8 cellular contexts compared by ENCODE assay signal in genomic region chr1:201376464-201377374, GRCh38. TPM values are rescaled to one million over a fixed set of nuclear protein-coding genes. Genes with fewer than 3 reads are reported as not detected.
DNase-seq lines count a peak whose midpoint lies in the region; ATAC-seq, FAIRE-seq and TF ChIP-seq lines count a peak whose summit lies in the region.

No MANE protein-coding gene starts in this region.

- H3K4me2 ChIP-seq in A549 = no peak overlapping the region

- H3K36me3 Mint-ChIP-seq in neural crest cell (ENCODE audit: low read depth) = no peaks in the 10 kb centered on the region

- no peak overlapping the region for H3K27ac Mint-ChIP-seq in neural crest cell (ENCODE audit: unreplicated experiment)

- POLR2A ChIA-PET in A549 (lab: Yijun Ruan, JAX) = no interaction called here

- DNase-seq in A549 (ENCODE audit: low read depth in 1 of 2, low spot score in 1 of 2) (peak; percentile 47 to 77), GM13976 (ENCODE audit: low spot score) (peak; percentile 75), NCI-H524 (lab: John Stamatoyannopoulos, UW) (peak; percentile 95 to 97), dorsolateral prefrontal cortex (no peak), neural crest cell (ENCODE audit: low read depth, low spot score) (peak; percentile 62), GOT3 (lab: John Stamatoyannopoulos, UW) (no peak)
- no peak for DNase-seq in effector memory CD4-positive, alpha-beta T cell

- H3K4me1 ChIP-seq in A549 = no peaks in the 10 kb centered on the region
- H3K4me1 ChIP-seq in effector memory CD4-positive, alpha-beta T cell (ENCODE audit: control insufficient read depth, insufficient read depth, low read length, poor library complexity, severe bottlenecking) = no peaks in the 10 kb centered on the region

- intact Hi-C loops in dorsolateral prefrontal cortex (cut with DNase I) = no loop called here

- no peak for TF ChIP-seq RAD21 in A549 (conservative IDR thresholded peaks at IDR 0.05 in 1 of 2, IDR thresholded peaks at IDR 0.05 in 1 of 2)

- H3K27me3 ChIP-seq in dorsolateral prefrontal cortex = peaks cover 0 to 11% (median 0%) of the 10 kb centered on the region in 45 donors
- no peaks in the 10 kb centered on the region for H3K27me3 ChIP-seq in effector memory CD4-positive, alpha-beta T cell (replicated peaks; ENCODE audit: control insufficient read depth, insufficient read depth, low read length, poor library complexity, severe bottlenecking)

- H3K9me3 ChIP-seq in A549 = no peaks in the 10 kb centered on the region
- H3K9me3 ChIP-seq in effector memory CD4-positive, alpha-beta T cell (ENCODE audit: control insufficient read depth, low read length) = no peaks in the 10 kb centered on the region

- no peaks in the 10 kb centered on the region for H3K4me1 Mint-ChIP-seq in neural crest cell

- no peak overlapping the region for H3K4me3 Mint-ChIP-seq in neural crest cell

- H3K27me3 Mint-ChIP-seq in neural crest cell (ENCODE audit: low read depth) = peaks cover 14% of the 10 kb centered on the region

- in situ Hi-C loops in GM13976 (cut with MboI; ENCODE audit: low sequenced_read_pairs, unreplicated experiment) = no loop called here

- no peaks in the 10 kb centered on the region for H3K9me3 Mint-ChIP-seq in neural crest cell

- FAIRE-seq in A549 (lab: Jason Lieb, UNC) = no peak

- H3K4me3 ChIP-seq in A549 = no peak overlapping the region
- peak overlapping the region in 39 of 59 donors; percentile 1 to 49 (median 21) for H3K4me3 ChIP-seq in dorsolateral prefrontal cortex
- H3K4me3 ChIP-seq in effector memory CD4-positive, alpha-beta T cell (ENCODE audit: insufficient read depth, low read depth, low read length, poor library complexity, severe bottlenecking) = no peak overlapping the region

- CTCF ChIA-PET in A549 (lab: Yijun Ruan, JAX) = interaction anchor here (0.5 to 10.1 kb wide), 7 partner anchors 8 to 1454 kb away, joined by 3 to 104 read pairs (median 8); no protein-coding TSS in a partner anchor

- TF ChIP-seq POLR2A in A549 (IDR thresholded peaks at IDR 0.05; ENCODE audit: low read length) = no peak

- TF ChIP-seq EP300 in A549 (IDR thresholded peaks at IDR 0.05) = no peak

- peak; percentile 57 to 88; a peak in 3 of 6 replicates for ATAC-seq in A549
- no peak for ATAC-seq in HG03097 (IDR thresholded peaks at IDR 0.05; ENCODE audit: low FRiP score, unreplicated experiment)

- TF ChIP-seq CTCF in A549 (IDR thresholded peaks at IDR 0.05) = peak; percentile 32
- peak; percentile 9 for TF ChIP-seq CTCF in GM13976 (IDR thresholded peaks at IDR 0.05; ENCODE audit: borderline replicate concordance, control extremely low read depth, extremely low read depth, insufficient read depth, missing control alignments)
- TF ChIP-seq CTCF in dorsolateral prefrontal cortex (IDR thresholded peaks at IDR 0.05 in 54 of 56, conservative IDR thresholded peaks at IDR 0.05 in 2 of 56; ENCODE audit: low read depth in 1 of 56, partially characterized antibody in 56 of 56) = peak in 18 of 56 donors; percentile 8 to 37 (median 19)
- TF ChIP-seq CTCF in neural crest cell (conservative IDR thresholded peaks at IDR 0.05) = peak; percentile 68

- no peaks in the 10 kb centered on the region for H3K36me3 ChIP-seq in effector memory CD4-positive, alpha-beta T cell (ENCODE audit: control insufficient read depth, insufficient read depth, low read length)

- WGBS in A549 (ENCODE audit: missing lambda C conversion rate) = 59% methylated on average over 11 of the region's 11 CpGs

- H3K27ac ChIP-seq in A549 = 0 out of 6 replicates have a peak overlapping the region, but pooled peaks of 1 of the 2 experiments have one; percentile 11
- H3K27ac ChIP-seq in dorsolateral prefrontal cortex = peak overlapping the region in 25 of 59 donors; percentile 10 to 72 (median 46)
- H3K27ac ChIP-seq in effector memory CD4-positive, alpha-beta T cell (ENCODE audit: insufficient read depth, low read length, poor library complexity, severe bottlenecking) = no peak overlapping the region

TF ChIP-seq in A549, 52 proteins besides CTCF, POLR2A, EP300 and RAD21:
- no peak for TF ChIP-seq MYC (IDR thresholded peaks at IDR 0.05; ENCODE audit: borderline replicate concordance, low read length)
- no peak for TF ChIP-seq NFE2L2 (conservative IDR thresholded peaks at IDR 0.05; ENCODE audit: low read length)
- peak; percentile 24 for TF ChIP-seq MAFK (IDR thresholded peaks at IDR 0.05; ENCODE audit: partially characterized antibody)

RNA-seq across cellular contexts. Expression of gene TNNT2, which starts 0.8 kb away (rescaled TPM):
- polyA plus RNA-seq in A549 (2011; rRNA removed) (not detected in 2 replicates), A549 (2017; fragmentation: RNase III; extraction: RNeasy Plus Mini Kit Qiagen cat#74134 plus additional on column Dnase treatment) (0.09 to 0.10 TPM (median 0.09 TPM) in 3 replicates)
- not detected in 2 replicates for polyA plus RNA-seq in A549 (2012; cell fraction: cytosol; rRNA removed)
- polyA plus RNA-seq in A549 (2012; cell fraction: nucleus; rRNA removed) = not detected in 2 replicates
- 0.10 TPM in 1 of 2 replicates, not detected in the other for polyA minus RNA-seq in A549 (2011; rRNA and poly(A)+ RNA removed)
- total RNA-seq in dorsolateral prefrontal cortex (10 to 100 TPM; 12.2 to 91.1 (median 35.5) TPM), neural crest cell (not detected in 2 replicates)

RNA-seq across cellular contexts. Expression of gene LAD1, which starts 22.4 kb away (rescaled TPM):
- polyA plus RNA-seq in A549 (2011; rRNA removed) (0.19 and 0.26 TPM in 2 replicates), A549 (2017; fragmentation: RNase III; extraction: RNeasy Plus Mini Kit Qiagen cat#74134 plus additional on column Dnase treatment) (0.67 to 1.1 TPM (median 0.87 TPM) in 3 replicates)
- polyA plus RNA-seq in A549 (2012; cell fraction: cytosol; rRNA removed) = 0.10 and 0.16 TPM in 2 replicates
- polyA plus RNA-seq in A549 (2012; cell fraction: nucleus; rRNA removed) = 0.09 and 0.30 TPM in 2 replicates
- polyA minus RNA-seq in A549 (2011; rRNA and poly(A)+ RNA removed) = 0.49 and 0.83 TPM in 2 replicates
- total RNA-seq in dorsolateral prefrontal cortex (1 to 10 TPM in 1 of 120 experiments, under 1 TPM in 1, not detected in 118; 0.32 to 1.0 TPM), neural crest cell (not detected in 2 replicates)

RNA-seq across cellular contexts. Expression of gene TNNI1, which starts 44.8 kb away (rescaled TPM):
- polyA plus RNA-seq in A549 (2011; rRNA removed) (not detected in 2 replicates), A549 (2017; fragmentation: RNase III; extraction: RNeasy Plus Mini Kit Qiagen cat#74134 plus additional on column Dnase treatment) (not detected in 3 replicates)
- polyA plus RNA-seq in A549 (2012; cell fraction: cytosol; rRNA removed) = 0.05 TPM in 1 of 2 replicates, not detected in the other
- 0.45 TPM in 1 of 2 replicates, not detected in the other for polyA plus RNA-seq in A549 (2012; cell fraction: nucleus; rRNA removed)
- polyA minus RNA-seq in A549 (2011; rRNA and poly(A)+ RNA removed) = not detected in 2 replicates
- total RNA-seq in dorsolateral prefrontal cortex (under 1 TPM in 3 of 120 experiments, not detected in 117; 0.32 to 0.99 (median 0.66) TPM), neural crest cell (0.30 and 0.93 TPM in 2 replicates)

Comparison
In these comparisons a context has a peak if more than half of its experiments do, and no peak if none do; other contexts are left out.
1. DNase-seq: peak in A549 (2 of 2), GM13976 (single experiment), NCI-H524 (2 of 2) and neural crest cell (single experiment); none in dorsolateral prefrontal cortex (0 of 10), GOT3 (single experiment) and effector memory CD4-positive, alpha-beta T cell (0 of 3).
2. H3K4me3 ChIP-seq: peak in dorsolateral prefrontal cortex (39 of 59); none in A549 (single experiment) and effector memory CD4-positive, alpha-beta T cell (single experiment).
3. RNA of gene TNNT2, which starts 0.8 kb away (total RNA-seq): 12.2 to 91.1 TPM in dorsolateral prefrontal cortex; not detected in neural crest cell; every median in the first group is over 10 times any median in the second.